ENCODE assay signal across 8 cellular contexts in the genomic region with DNA sequence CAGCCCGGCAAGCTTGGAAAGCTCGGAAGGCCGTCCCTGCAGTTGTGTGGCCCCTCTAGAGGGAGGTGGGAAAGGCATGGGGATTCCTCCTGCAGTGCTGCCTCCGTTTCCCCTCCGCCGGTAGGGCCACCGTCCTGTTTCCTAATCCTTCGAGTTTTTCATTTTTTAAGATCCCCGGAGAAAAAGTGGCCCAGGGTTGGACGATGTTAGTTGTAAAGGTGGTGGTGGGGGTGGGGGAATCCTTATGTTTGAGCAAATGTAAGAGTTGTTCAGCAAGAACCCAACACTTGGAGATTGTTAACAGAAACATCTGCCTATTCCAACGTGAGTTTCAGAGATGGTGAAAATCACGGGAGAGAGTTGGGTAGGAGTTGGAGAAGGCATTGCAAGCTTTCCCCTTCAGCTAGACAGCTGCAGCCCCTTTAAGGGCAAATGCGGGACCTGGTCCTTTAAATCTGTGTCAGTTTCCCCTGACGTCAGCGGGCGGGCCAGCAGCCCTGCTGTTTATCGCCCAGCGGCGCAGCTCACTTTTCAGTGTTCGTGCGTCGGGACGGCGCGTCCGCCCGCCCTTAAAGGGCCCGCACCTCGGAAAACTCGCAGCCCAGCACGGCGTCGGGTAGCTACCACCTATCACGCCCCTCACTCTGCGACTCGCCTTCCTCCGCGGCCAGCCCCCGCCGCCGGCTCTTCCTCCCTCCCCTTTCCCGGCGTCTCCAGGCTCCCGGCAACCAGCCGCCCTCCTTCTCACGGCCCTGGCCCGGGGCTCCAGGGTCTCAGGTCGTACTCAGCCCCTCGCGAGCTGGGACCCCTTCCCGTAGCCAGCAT. TPM values are rescaled to one million over a fixed set of nuclear protein-coding genes. Genes with fewer than 3 reads are reported as not detected.
DNase-seq lines count a peak whose midpoint lies in the region; ATAC-seq, FAIRE-seq and TF ChIP-seq lines count a peak whose summit lies in the region.

A gene (plus strand): TSS at position 534 of the 825 bp plus-strand sequence. CDS start 521 bp downstream, outside the sequence.

- H3K4me1 ChIP-seq in keratinocyte (ENCODE audit: control insufficient read depth, extremely low read depth, insufficient read depth, low read length), result peaks cover 19% of the 10 kb centered on the region

- no peak for TF ChIP-seq CTCF in AG10803 (conservative IDR thresholded peaks at IDR 0.05; ENCODE audit: low read length)
- TF ChIP-seq CTCF in keratinocyte (optimal IDR thresholded peaks at IDR 0.05 in 1 of 3, IDR thresholded peaks at IDR 0.05 in 1 of 3, conservative IDR thresholded peaks at IDR 0.05 in 1 of 3; ENCODE audit: extremely low read depth in 1 of 3, insufficient read depth in 2 of 3, low read length in 3 of 3), result no peak

- peak within 1 kb of the TSS; percentile 86 for H3K4me3 ChIP-seq in AG10803 (ENCODE audit: low read length)
- H3K4me3 ChIP-seq in keratinocyte (ENCODE audit: control insufficient read depth in 2 of 3, extremely low read depth in 1 of 3, insufficient read depth in 2 of 3, low read depth in 1 of 3, low read length in 3 of 3), result peak within 1 kb of the TSS; percentile 67 to 81 (median 79)

- H3K79me2 ChIP-seq in keratinocyte (ENCODE audit: control insufficient read depth, insufficient read depth, low read length), result no peaks in the 10 kb centered on the region

- ATAC-seq in GM19043 (IDR thresholded peaks at IDR 0.05; ENCODE audit: low read depth, unreplicated experiment) (peak; percentile 84), HG03432 (IDR thresholded peaks at IDR 0.05; ENCODE audit: unreplicated experiment) (peak; percentile 89)

- no peaks in the 10 kb centered on the region for H3K9me1 ChIP-seq in keratinocyte (ENCODE audit: control insufficient read depth, extremely low read depth, insufficient read depth, low read length)

- H4K20me1 ChIP-seq in keratinocyte (ENCODE audit: control insufficient read depth, extremely low read depth, insufficient read depth, low read length), result no peaks in the 10 kb centered on the region

- peak within 1 kb of the TSS; percentile 97 for H3K4me2 ChIP-seq in keratinocyte (ENCODE audit: control insufficient read depth, extremely low read depth, insufficient read depth, low read depth, low read length)

- H3K36me3 ChIP-seq in keratinocyte (ENCODE audit: control insufficient read depth in 2 of 2, extremely low read depth in 1 of 2, insufficient read depth in 2 of 2, low read length in 2 of 2), result peaks cover 0 to 12% of the 10 kb centered on the region in 2 experiments

- H3K27ac ChIP-seq in keratinocyte (ENCODE audit: control insufficient read depth, insufficient read depth, low read length), result peak within 1 kb of the TSS; percentile 66

- no peaks in the 10 kb centered on the region for H3K27me3 ChIP-seq in keratinocyte (ENCODE audit: control insufficient read depth, extremely low read depth, insufficient read depth, low read length)

- peak within 1 kb of the TSS; percentile 79 for H3K9ac ChIP-seq in keratinocyte (ENCODE audit: control insufficient read depth, extremely low read depth, insufficient read depth, low read length)

- dilution Hi-C loops in keratinocyte (cut with MboI; ENCODE audit: extremely low pct_ligation_motif_present, low sequenced_read_pairs), result no loop called here

- peak; percentile 88 for DNase-seq in AG10803 (ENCODE audit: low read depth)
- DNase-seq in NCI-H510A (lab: John Stamatoyannopoulos, UW), result peak; percentile 93
- DNase-seq in activated CD4-positive, alpha-beta T cell treated with anti-CD3 and anti-CD28 coated beads for 1 hour, result peak; percentile 78
- DNase-seq in cerebellum (ENCODE audit: low spot score), result peak; percentile 94
- peak; percentile 49 for DNase-seq in keratinocyte (ENCODE audit: low read depth, low spot score)
- DNase-seq in stimulated activated CD4-positive, alpha-beta T cell treated with anti-CD3 and anti-CD28 coated beads, Interleukin-15, amount 100 ng/mL, for 1 hour (ENCODE audit: low read depth in 1 of 2, low spot score in 1 of 2), result peak; percentile 70 to 78

- no peaks in the 10 kb centered on the region for H3K9me3 ChIP-seq in keratinocyte (ENCODE audit: control insufficient read depth, low read depth, low read length)

- peak within 1 kb of the TSS; percentile 75 for H2AFZ ChIP-seq in keratinocyte (ENCODE audit: control insufficient read depth, low read length)

- FAIRE-seq in keratinocyte (lab: Jason Lieb, UNC), result peak; percentile 78

RNA-seq across cellular contexts. Expression of the gene that starts here (rescaled TPM):
- 19.6 TPM for total RNA-seq in cerebellum
- polyA plus RNA-seq in keratinocyte, result 9.8 to 14.3 TPM (median 12.6 TPM) in 3 replicates
- polyA plus RNA-seq in keratinocyte (2011; ENCODE audit: low read depth), result 24.4 TPM
- polyA plus RNA-seq in keratinocyte (2011; cell fraction: cytosol; rRNA removed), result 11.1 and 11.9 TPM in 2 replicates
- 53.7 and 63.4 TPM in 2 replicates for polyA plus RNA-seq in keratinocyte (2011; cell fraction: nucleus; rRNA removed)
- 11.4 and 17.9 TPM in 2 replicates for polyA plus RNA-seq in keratinocyte (2012; ENCODE audit: low replicate concordance)
- polyA minus RNA-seq in keratinocyte, result 34.9 to 72.0 TPM (median 34.9 TPM) in 3 replicates
- 13.2 TPM for polyA minus RNA-seq in keratinocyte (2011; cell fraction: cytosol; rRNA and poly(A)+ RNA removed)
- 39.6 and 59.0 TPM in 2 replicates for polyA minus RNA-seq in keratinocyte (2011; cell fraction: nucleus; rRNA and poly(A)+ RNA removed)

Comparison
In these comparisons a context has a peak if more than half of its experiments do, and no peak if none do; other contexts are left out.
1. Peak in every context shown above with its lines: DNase-seq, ATAC-seq, H3K4me3 ChIP-seq and H3K27ac ChIP-seq.